ENCODE assay signal across 8 cellular contexts in genomic region chr17:61862975-61863800, GRCh38. TPM values are rescaled to one million over a fixed set of nuclear protein-coding genes. Genes with fewer than 3 reads are reported as not detected.
DNase-seq lines count a peak whose midpoint lies in the region; ATAC-seq and TF ChIP-seq lines count a peak whose summit lies in the region.

BRIP1 (minus strand) TSS chr17:61863528; CDS start chr17:61861539, 1,989 bp downstream.

- intact Hi-C loops in dendritic cell treated with granulocyte-macrophage colony-stimulating factor and Interleukin-4, amounts not matched to agents 40 ng/mL and 50 ng/mL, for 4 days (cut with micrococcal nuclease) = loop anchor here (10.0 kb wide), 1 partner anchor 202 kb away; the partner anchor contains the start of gene MED13
- intact Hi-C loops in left lung (cut with DNase I) = no loop called here

- H3K27me3 Mint-ChIP-seq in dendritic cell treated with granulocyte-macrophage colony-stimulating factor and Interleukin-4, amounts not matched to agents 40 ng/mL and 50 ng/mL, for 4 days = no peaks in the 10 kb centered on the region

- H3K27me3 ChIP-seq in BLaER1 treated with 17β-estradiol and CSF1 and Interleukin-3, amounts not matched to agents 10 nM and 100 nM = no peaks in the 10 kb centered on the region
- no peaks in the 10 kb centered on the region for H3K27me3 ChIP-seq in left lung

- peaks cover 25 to 45% (median 43%) of the 10 kb centered on the region in 10 experiments for H3K4me1 ChIP-seq in BLaER1 treated with 17β-estradiol and CSF1 and Interleukin-3, amounts not matched to agents 10 nM and 100 nM
- peaks cover 3 to 10% of the 10 kb centered on the region in 2 donors for H3K4me1 ChIP-seq in left lung

- H3K4me1 Mint-ChIP-seq in dendritic cell treated with granulocyte-macrophage colony-stimulating factor and Interleukin-4, amounts not matched to agents 40 ng/mL and 50 ng/mL, for 4 days (ENCODE audit: low read depth) = peaks cover 16% of the 10 kb centered on the region

- H3K27ac Mint-ChIP-seq in dendritic cell treated with granulocyte-macrophage colony-stimulating factor and Interleukin-4, amounts not matched to agents 40 ng/mL and 50 ng/mL, for 4 days = peak within 1 kb of the TSS; percentile 92

- peaks cover 22% of the 10 kb centered on the region for H3K36me3 Mint-ChIP-seq in dendritic cell treated with granulocyte-macrophage colony-stimulating factor and Interleukin-4, amounts not matched to agents 40 ng/mL and 50 ng/mL, for 4 days (ENCODE audit: low read depth)

- no peaks in the 10 kb centered on the region for H4K20me1 ChIP-seq in BLaER1 treated with 17β-estradiol and CSF1 and Interleukin-3, amounts not matched to agents 10 nM and 100 nM

- H3K9ac ChIP-seq in BLaER1 treated with 17β-estradiol and CSF1 and Interleukin-3, amounts not matched to agents 10 nM and 100 nM = peak within 1 kb of the TSS; percentile 67 to 94 (median 92)

- ATAC-seq in GM19351 (IDR thresholded peaks at IDR 0.05; ENCODE audit: unreplicated experiment) = peak; percentile 88
- ATAC-seq in HG03520 (IDR thresholded peaks at IDR 0.05; ENCODE audit: unreplicated experiment) = peak; percentile 83
- peak; percentile 99 for ATAC-seq in left lung

- no peaks in the 10 kb centered on the region for H3K9me3 Mint-ChIP-seq in dendritic cell treated with granulocyte-macrophage colony-stimulating factor and Interleukin-4, amounts not matched to agents 40 ng/mL and 50 ng/mL, for 4 days

- H3K9me3 ChIP-seq in BLaER1 treated with 17β-estradiol and CSF1 and Interleukin-3, amounts not matched to agents 10 nM and 100 nM (replicated peaks in 1 of 11) = no peaks in the 10 kb centered on the region
- no peaks in the 10 kb centered on the region for H3K9me3 ChIP-seq in left lung

- peaks cover 13 to 48% (median 33%) of the 10 kb centered on the region in 11 experiments; a peak in 21 of 22 replicates for H3K36me3 ChIP-seq in BLaER1 treated with 17β-estradiol and CSF1 and Interleukin-3, amounts not matched to agents 10 nM and 100 nM
- peaks cover 0 to 16% of the 10 kb centered on the region in 2 donors for H3K36me3 ChIP-seq in left lung

- peak within 1 kb of the TSS; percentile 68 to 82 (median 75) for H3K4me3 ChIP-seq in BLaER1 treated with 17β-estradiol and CSF1 and Interleukin-3, amounts not matched to agents 10 nM and 100 nM
- peak within 1 kb of the TSS; percentile 66 for H3K4me3 ChIP-seq in left lung

- H3K27ac ChIP-seq in BLaER1 treated with 17β-estradiol and CSF1 and Interleukin-3, amounts not matched to agents 10 nM and 100 nM = peak within 1 kb of the TSS; percentile 45 to 95 (median 90)
- peak within 1 kb of the TSS; percentile 81 to 86 for H3K27ac ChIP-seq in left lung

- peak; percentile 88 for DNase-seq in NCI-H526 treated with DMSO at 0.1 percent for 48 hours (lab: John Stamatoyannopoulos, UW)
- peak; percentile 94 for DNase-seq in activated CD4-positive, alpha-beta T cell treated with anti-CD3 and anti-CD28 coated beads for 48 hours
- DNase-seq in left lung = peak; percentile 94
- peak; percentile 73 for DNase-seq in stimulated activated CD4-positive, alpha-beta T cell treated with anti-CD3 and anti-CD28 coated beads, Interleukin-2, amount 100 ng/mL, for 4 hours (ENCODE audit: low read depth)

- peak within 1 kb of the TSS; percentile 97 for H3K4me3 Mint-ChIP-seq in dendritic cell treated with granulocyte-macrophage colony-stimulating factor and Interleukin-4, amounts not matched to agents 40 ng/mL and 50 ng/mL, for 4 days

- peak within 1 kb of the TSS; percentile 76 to 91 (median 85) for H3K4me2 ChIP-seq in BLaER1 treated with 17β-estradiol and CSF1 and Interleukin-3, amounts not matched to agents 10 nM and 100 nM

- no peak for TF ChIP-seq CTCF in left lung (IDR thresholded peaks at IDR 0.05)

RNA-seq across cellular contexts. Expression of gene BRIP1, which starts in this region (rescaled TPM):
- 1 to 10 TPM; 3.4 to 3.7 TPM for total RNA-seq in left lung

Comparison
In these comparisons a context has a peak if more than half of its experiments do, and no peak if none do; other contexts are left out.
1. Peak in every context shown above with its lines: DNase-seq, ATAC-seq, H3K4me3 ChIP-seq and H3K27ac ChIP-seq.